In genomic region chr16:31568577-31569359, GRCh38 we compare ENCODE assay signal across 12 cellular contexts. TPM values are rescaled to one million over a fixed set of nuclear protein-coding genes. Genes with fewer than 3 reads are reported as not detected.
DNase-seq lines count a peak whose midpoint lies in the region; ATAC-seq, FAIRE-seq and TF ChIP-seq lines count a peak whose summit lies in the region.
"Had no signal": no experiment of that assay in that cellular context is flagged by ENCODE, and none has a peak within 500 bp of the region (broad histone marks: within the 10 kb centered on the region; RNA-seq: fewer than 3 reads in every experiment).

No MANE protein-coding gene starts in this region.

- no peak overlapping the region for H4K91ac ChIP-seq in trophoblast cell (ENCODE audit: low read depth, low read length)

- H3K27ac ChIP-seq in CD4-positive, alpha-beta T cell (ENCODE audit: low read depth, low read length), result no peak overlapping the region
- H3K27ac ChIP-seq in trophoblast cell (ENCODE audit: low read depth, low read length), result no peak overlapping the region
- H3K27ac ChIP-seq: SK-N-MC had no signal

- H3K4me1 ChIP-seq in trophoblast cell (ENCODE audit: control insufficient read depth in 1 of 2, insufficient read depth in 2 of 2, low read length in 2 of 2), result peaks cover 0 to 2% of the 10 kb centered on the region in 2 experiments
- H3K4me1 ChIP-seq: HAP-1 had no signal

- H3K18ac ChIP-seq in trophoblast cell (ENCODE audit: low read length), result no peak overlapping the region

- no peak overlapping the region for H2BK5ac ChIP-seq in trophoblast cell (ENCODE audit: low read depth, low read length, poor library complexity)

- in situ Hi-C loops in SK-MEL-5 (cut with HindIII; ENCODE audit: low pct_unique_long_range_greater_than_20kb, low sequenced_read_pairs), result no loop called here

- POLR2A ChIA-PET in CD4-positive, alpha-beta T cell (lab: Charles Lee), result no interaction called here

- CTCF ChIA-PET in CD4-positive, alpha-beta T cell (lab: Charles Lee), result no interaction called here

- no peaks in the 10 kb centered on the region for H3K79me2 ChIP-seq in trophoblast cell (ENCODE audit: control insufficient read depth, insufficient read depth, low read length, poor library complexity)

- H3K9ac ChIP-seq in trophoblast cell (ENCODE audit: low read length), result no peak overlapping the region

- no peak overlapping the region for H2BK120ac ChIP-seq in trophoblast cell (ENCODE audit: insufficient read depth, low read length, poor library complexity)

- DNase-seq in CD4-positive, alpha-beta T cell, result no peak
- DNase-seq in SK-MEL-5 (ENCODE audit: low read depth, low spot score) (peak; percentile 38), glutamatergic neuron (peak; percentile 18), trophoblast cell (no peak), foreskin melanocyte (no peak), DMS79 (lab: John Stamatoyannopoulos, UW) (no peak), HTR-8/SVneo (ENCODE audit: insufficient read length, low spot score) (no peak), D721Med (ENCODE audit: insufficient read length, low spot score) (no peak)
- DNase-seq: aorta had no signal

- H2AK5ac ChIP-seq in trophoblast cell (ENCODE audit: low read length), result no peak overlapping the region

- H3K4me2 ChIP-seq in trophoblast cell (ENCODE audit: low read length), result no peak overlapping the region

- H3K36me3 ChIP-seq in trophoblast cell (ENCODE audit: control insufficient read depth in 1 of 2, insufficient read depth in 2 of 2, low read length in 2 of 2), result no peaks in the 10 kb centered on the region
- H3K36me3 ChIP-seq: HAP-1 had no signal

- TF ChIP-seq CTCF in CD4-positive, alpha-beta T cell (IDR thresholded peaks at IDR 0.05), result no peak
- TF ChIP-seq CTCF in glutamatergic neuron (IDR thresholded peaks at IDR 0.05; ENCODE audit: partially characterized antibody, unreplicated experiment) (no peak), D721Med (IDR thresholded peaks at IDR 0.05; ENCODE audit: insufficient read depth, missing control alignments) (no peak)

- H4K8ac ChIP-seq in trophoblast cell (ENCODE audit: low read depth, low read length), result no peak overlapping the region

- H3K4ac ChIP-seq in trophoblast cell (ENCODE audit: low read depth, low read length), result no peak overlapping the region

- peaks cover 35% of the 10 kb centered on the region for H3K27me3 ChIP-seq in CD4-positive, alpha-beta T cell (ENCODE audit: control insufficient read depth, insufficient read depth, low read length)
- peaks cover 19% of the 10 kb centered on the region for H3K27me3 ChIP-seq in trophoblast cell (ENCODE audit: insufficient read depth, low read length)

- H3K4me3 ChIP-seq in trophoblast cell (ENCODE audit: low read depth, low read length), result peak overlapping the region; percentile 32
- H3K4me3 ChIP-seq: HAP-1, SK-N-MC had no signal

- no peak for ATAC-seq in CD4-positive, alpha-beta T cell (ENCODE audit: poor library complexity)

- peaks cover 86% of the 10 kb centered on the region for H3K27me3 Mint-ChIP-seq in CD4-positive, alpha-beta T cell
- H3K27me3 Mint-ChIP-seq in glutamatergic neuron (ENCODE audit: unreplicated experiment), result no peaks in the 10 kb centered on the region

- intact Hi-C loops in CD4-positive, alpha-beta T cell (cut with DNase I, micrococcal nuclease), result no loop called here

- no peak overlapping the region for H2BK12ac ChIP-seq in trophoblast cell (ENCODE audit: low read length)

- H3K27ac Mint-ChIP-seq in CD4-positive, alpha-beta T cell, result no peak overlapping the region
- no peak overlapping the region for H3K27ac Mint-ChIP-seq in glutamatergic neuron (ENCODE audit: unreplicated experiment)

- peak overlapping the region; percentile 57 for H3K4me3 Mint-ChIP-seq in CD4-positive, alpha-beta T cell
- H3K4me3 Mint-ChIP-seq in glutamatergic neuron (ENCODE audit: unreplicated experiment), result peak overlapping the region; percentile 61

- H3K14ac ChIP-seq in trophoblast cell (ENCODE audit: low read length), result no peak overlapping the region

- no CpG with 5 or more reads among the region's 49 CpGs for WGBS in trophoblast cell (ENCODE audit: extremely low coverage, insufficient coverage, insufficient read length)

- H3K36me3 Mint-ChIP-seq in CD4-positive, alpha-beta T cell (ENCODE audit: low read depth), result no peaks in the 10 kb centered on the region
- H3K36me3 Mint-ChIP-seq in glutamatergic neuron (ENCODE audit: unreplicated experiment), result peaks cover 4% of the 10 kb centered on the region

- H3K23ac ChIP-seq in trophoblast cell (ENCODE audit: low read length), result no peak overlapping the region

- H3K4me1 Mint-ChIP-seq in CD4-positive, alpha-beta T cell (ENCODE audit: low read depth), result peaks cover 5% of the 10 kb centered on the region
- no peaks in the 10 kb centered on the region for H3K4me1 Mint-ChIP-seq in glutamatergic neuron (ENCODE audit: low read depth, unreplicated experiment)

- H2AFZ ChIP-seq in trophoblast cell (ENCODE audit: insufficient read depth, low read length, poor library complexity), result no peak overlapping the region

- FAIRE-seq in HTR-8/SVneo (lab: Jason Lieb, UNC) (no peak), D721Med (lab: Jason Lieb, UNC) (no peak)

- H3K79me1 ChIP-seq in trophoblast cell (ENCODE audit: low read length), result no peaks in the 10 kb centered on the region

- H3K9me3 Mint-ChIP-seq in CD4-positive, alpha-beta T cell, result peaks cover 8% of the 10 kb centered on the region
- peaks cover 7% of the 10 kb centered on the region for H3K9me3 Mint-ChIP-seq in glutamatergic neuron (ENCODE audit: unreplicated experiment)

- H3K9me3 ChIP-seq in CD4-positive, alpha-beta T cell (ENCODE audit: control insufficient read depth, low read length), result peaks cover 8% of the 10 kb centered on the region
- peaks cover 11% of the 10 kb centered on the region for H3K9me3 ChIP-seq in trophoblast cell (ENCODE audit: insufficient read depth, low read depth, low read length)
- H3K9me3 ChIP-seq: HAP-1 had no signal

- no peak overlapping the region for H4K12ac ChIP-seq in trophoblast cell (ENCODE audit: low read depth, low read length)

RNA-seq across cellular contexts. Expression of gene AHSP, which starts 41.1 kb away (rescaled TPM):
- total RNA-seq in CD4-positive, alpha-beta T cell, result not detected
- total RNA-seq in SK-MEL-5 (2014; rRNA removed; shearing (Covaris generic)), result not detected in 2 replicates
- not detected in 2 replicates for polyA plus RNA-seq in SK-MEL-5 (2015; cell fraction: cytosol; rRNA removed)
- not detected in 2 replicates for polyA plus RNA-seq in SK-MEL-5 (2015; cell fraction: nucleus; rRNA removed)
- total RNA-seq in glutamatergic neuron (ENCODE audit: unreplicated experiment), result not detected
- polyA plus RNA-seq in trophoblast cell (2013), result not detected in 2 replicates
- total RNA-seq: lung microvascular endothelial cell had no signal
- polyA plus RNA-seq: aorta had no signal

Comparison
In these comparisons a context has a peak if more than half of its experiments do, and no peak if none do; other contexts are left out.
1. DNase-seq: peak in SK-MEL-5 (single experiment) and glutamatergic neuron (single experiment); none in CD4-positive, alpha-beta T cell (0 of 10), trophoblast cell (0 of 2), foreskin melanocyte (single experiment), DMS79 (single experiment), HTR-8/SVneo (single experiment) and D721Med (single experiment).